In genomic region chr16:86013867-86014266, GRCh38 we compare ENCODE assay signal across 15 cellular contexts.
DNase-seq lines count a peak whose midpoint lies in the region; ATAC-seq and TF ChIP-seq lines count a peak whose summit lies in the region.
"Had no signal": no experiment of that assay in that cellular context is flagged by ENCODE, and none has a peak within 500 bp of the region (broad histone marks: within the 10 kb centered on the region; RNA-seq: fewer than 3 reads in every experiment).

No MANE protein-coding gene starts in this region.

- H3K36me3 Mint-ChIP-seq in activated naive CD4-positive, alpha-beta T cell treated with anti-CD3 and anti-CD28 coated beads, Interleukin-2, amount 50 U/mL, for 24 hours: peaks cover 1% of the 10 kb centered on the region
- peaks cover 0 to 8% of the 10 kb centered on the region in 2 donors for H3K36me3 Mint-ChIP-seq in naive B cell
- H3K36me3 Mint-ChIP-seq in stimulated activated naive B cell treated with anti-CD40 and anti-IgM and Interleukin-4, amounts not matched to agents 10 μg/mL and 1 μg/mL and 100 μg/mL, for 72 hours: peaks cover 4 to 6% of the 10 kb centered on the region in 2 donors
- no peaks in the 10 kb centered on the region for H3K36me3 Mint-ChIP-seq in activated T-cell treated with anti-CD3 and anti-CD28 coated beads, Interleukin-2, amount 50 U/mL, for 4 hours (ENCODE audit: insufficient read depth)
- H3K36me3 Mint-ChIP-seq: CD4-positive, CD25-positive, alpha-beta regulatory T cell had no signal

- H3K4me1 ChIP-seq in HEK293 (ENCODE audit: control insufficient read depth, insufficient read depth, low read length): no peaks in the 10 kb centered on the region

- CTCF ChIA-PET in HEK293 (lab: Yijun Ruan, JAX): interaction anchor here (0.9 to 10.9 kb wide), 4 partner anchors 15 to 194 kb away, joined by 4 to 150 read pairs (median 5); no protein-coding TSS in a partner anchor

- peak overlapping the region; percentile 37 for H3K27ac Mint-ChIP-seq in activated naive CD4-positive, alpha-beta T cell treated with anti-CD3 and anti-CD28 coated beads, Interleukin-2, amount 50 U/mL, for 24 hours
- H3K27ac Mint-ChIP-seq in naive B cell: peak overlapping the region in 4 of 6 donors; percentile 0 to 75 (median 52)
- H3K27ac Mint-ChIP-seq in stimulated activated naive B cell treated with anti-CD40 and anti-IgM and Interleukin-4, amounts not matched to agents 10 μg/mL and 1 μg/mL and 100 μg/mL, for 72 hours: peak overlapping the region; percentile 26
- H3K27ac Mint-ChIP-seq: CD4-positive, CD25-positive, alpha-beta regulatory T cell had no signal

- no peak for ATAC-seq in naive B cell (ENCODE audit: low read depth in 2 of 2)
- no peak for ATAC-seq in stimulated activated naive B cell treated with anti-CD40 and anti-IgM and Interleukin-4, amounts not matched to agents 10 μg/mL and 1 μg/mL and 100 μg/mL, for 72 hours (replicated peaks)
- ATAC-seq in HG03565 (IDR thresholded peaks at IDR 0.05; ENCODE audit: unreplicated experiment): no peak
- no peak for ATAC-seq in activated T-cell treated with anti-CD3 and anti-CD28 coated beads, Interleukin-2, amount 50 U/mL, for 4 hours

- no peaks in the 10 kb centered on the region for H3K36me3 ChIP-seq in HEK293 (ENCODE audit: control insufficient read depth in 2 of 2, insufficient read depth in 1 of 2, low read length in 2 of 2)
- H3K36me3 ChIP-seq: BLaER1 had no signal

- H3K27me3 Mint-ChIP-seq in activated naive CD4-positive, alpha-beta T cell treated with anti-CD3 and anti-CD28 coated beads, Interleukin-2, amount 50 U/mL, for 24 hours: peaks cover 11% of the 10 kb centered on the region
- peaks cover 0 to 21% (median 9%) of the 10 kb centered on the region in 3 donors for H3K27me3 Mint-ChIP-seq in naive B cell
- peaks cover 0 to 5% of the 10 kb centered on the region in 2 donors for H3K27me3 Mint-ChIP-seq in stimulated activated naive B cell treated with anti-CD40 and anti-IgM and Interleukin-4, amounts not matched to agents 10 μg/mL and 1 μg/mL and 100 μg/mL, for 72 hours
- H3K27me3 Mint-ChIP-seq in activated T-cell treated with anti-CD3 and anti-CD28 coated beads, Interleukin-2, amount 50 U/mL, for 4 hours (ENCODE audit: low read depth): peaks cover 19% of the 10 kb centered on the region

- H3K27ac ChIP-seq in HEK293 (ENCODE audit: extremely low read depth, low read depth, low read length): no peak overlapping the region
- H3K27ac ChIP-seq: 22Rv1, BLaER1, GM23248 had no signal

- peaks cover 6% of the 10 kb centered on the region for H3K9me3 Mint-ChIP-seq in activated naive CD4-positive, alpha-beta T cell treated with anti-CD3 and anti-CD28 coated beads, Interleukin-2, amount 50 U/mL, for 24 hours
- peaks cover 0 to 6% (median 3%) of the 10 kb centered on the region in 7 donors for H3K9me3 Mint-ChIP-seq in naive B cell
- H3K9me3 Mint-ChIP-seq in stimulated activated naive B cell treated with anti-CD40 and anti-IgM and Interleukin-4, amounts not matched to agents 10 μg/mL and 1 μg/mL and 100 μg/mL, for 72 hours: peaks cover 5 to 6% of the 10 kb centered on the region in 2 donors
- peaks cover 3% of the 10 kb centered on the region for H3K9me3 Mint-ChIP-seq in activated T-cell treated with anti-CD3 and anti-CD28 coated beads, Interleukin-2, amount 50 U/mL, for 4 hours

- DNase-seq in activated naive CD4-positive, alpha-beta T cell treated with anti-CD3 and anti-CD28 coated beads, Interleukin-2, amount 50 U/mL, for 16 hours: no peak
- no peak for DNase-seq in naive B cell
- no peak for DNase-seq in stimulated activated naive B cell treated with anti-CD40 and anti-IgM and Interleukin-4, amounts not matched to agents 10 μg/mL and 1 μg/mL and 100 μg/mL, for 72 hours
- no peak for DNase-seq in activated T-cell treated with anti-CD3 and anti-CD28 coated beads, Interleukin-2, amount 50 U/mL, for 4 hours
- DNase-seq in activated CD8-positive, alpha-beta memory T cell treated with anti-CD3 and anti-CD28 coated beads, Interleukin-2, amount 50 U/mL, for 48 hours: no peak
- DNase-seq: CD4-positive, CD25-positive, alpha-beta regulatory T cell; DMS53; GF-D8; GM23248; H7 had no signal

- H3K4me1 Mint-ChIP-seq in activated naive CD4-positive, alpha-beta T cell treated with anti-CD3 and anti-CD28 coated beads, Interleukin-2, amount 50 U/mL, for 24 hours: peaks cover 23% of the 10 kb centered on the region
- peaks cover 32 to 63% (median 39%) of the 10 kb centered on the region in 3 donors for H3K4me1 Mint-ChIP-seq in naive B cell
- peaks cover 41 to 44% of the 10 kb centered on the region in 2 donors for H3K4me1 Mint-ChIP-seq in stimulated activated naive B cell treated with anti-CD40 and anti-IgM and Interleukin-4, amounts not matched to agents 10 μg/mL and 1 μg/mL and 100 μg/mL, for 72 hours
- peaks cover 9% of the 10 kb centered on the region for H3K4me1 Mint-ChIP-seq in activated T-cell treated with anti-CD3 and anti-CD28 coated beads, Interleukin-2, amount 50 U/mL, for 4 hours (ENCODE audit: low read depth)
- H3K4me1 Mint-ChIP-seq: CD4-positive, CD25-positive, alpha-beta regulatory T cell had no signal

- H3K9me3 ChIP-seq in HEK293 (ENCODE audit: control insufficient read depth, insufficient read depth, low read depth, low read length): no peaks in the 10 kb centered on the region
- H3K9me3 ChIP-seq: BLaER1 had no signal

- TF ChIP-seq CTCF in HEK293 (tag by site-specific recombination; IDR thresholded peaks at IDR 0.05): no peak

- POLR2A ChIA-PET in HEK293 (lab: Yijun Ruan, JAX): no interaction called here

- no peak overlapping the region for H3K4me3 Mint-ChIP-seq in activated naive CD4-positive, alpha-beta T cell treated with anti-CD3 and anti-CD28 coated beads, Interleukin-2, amount 50 U/mL, for 24 hours
- no peak overlapping the region for H3K4me3 Mint-ChIP-seq in naive B cell
- H3K4me3 Mint-ChIP-seq in stimulated activated naive B cell treated with anti-CD40 and anti-IgM and Interleukin-4, amounts not matched to agents 10 μg/mL and 1 μg/mL and 100 μg/mL, for 72 hours: peak overlapping the region in 1 of 2 donors; percentile 5
- no peak overlapping the region for H3K4me3 Mint-ChIP-seq in activated T-cell treated with anti-CD3 and anti-CD28 coated beads, Interleukin-2, amount 50 U/mL, for 4 hours
- H3K4me3 Mint-ChIP-seq: CD4-positive, CD25-positive, alpha-beta regulatory T cell had no signal

- H3K4me3 ChIP-seq in HEK293 (ENCODE audit: low read depth, low read length): no peak overlapping the region
- H3K4me3 ChIP-seq: BLaER1, GM23248 had no signal

TF ChIP-seq in HEK293, 187 proteins besides CTCF, POLR2A, EP300 and RAD21:
- TF ChIP-seq ZNF266 (tag by site-specific recombination; IDR thresholded peaks at IDR 0.05; ENCODE audit: low read depth) (no peak), OSR2 (tag by site-specific recombination; IDR thresholded peaks at IDR 0.05) (no peak), BCL11B (tag by site-specific recombination; IDR thresholded peaks at IDR 0.05; ENCODE audit: low read depth) (no peak), ZFP69B (tag by site-specific recombination; IDR thresholded peaks at IDR 0.05) (no peak), ZNF24 (tag by site-specific recombination; IDR thresholded peaks at IDR 0.05) (no peak)
- TF ChIP-seq, protein P1, sequence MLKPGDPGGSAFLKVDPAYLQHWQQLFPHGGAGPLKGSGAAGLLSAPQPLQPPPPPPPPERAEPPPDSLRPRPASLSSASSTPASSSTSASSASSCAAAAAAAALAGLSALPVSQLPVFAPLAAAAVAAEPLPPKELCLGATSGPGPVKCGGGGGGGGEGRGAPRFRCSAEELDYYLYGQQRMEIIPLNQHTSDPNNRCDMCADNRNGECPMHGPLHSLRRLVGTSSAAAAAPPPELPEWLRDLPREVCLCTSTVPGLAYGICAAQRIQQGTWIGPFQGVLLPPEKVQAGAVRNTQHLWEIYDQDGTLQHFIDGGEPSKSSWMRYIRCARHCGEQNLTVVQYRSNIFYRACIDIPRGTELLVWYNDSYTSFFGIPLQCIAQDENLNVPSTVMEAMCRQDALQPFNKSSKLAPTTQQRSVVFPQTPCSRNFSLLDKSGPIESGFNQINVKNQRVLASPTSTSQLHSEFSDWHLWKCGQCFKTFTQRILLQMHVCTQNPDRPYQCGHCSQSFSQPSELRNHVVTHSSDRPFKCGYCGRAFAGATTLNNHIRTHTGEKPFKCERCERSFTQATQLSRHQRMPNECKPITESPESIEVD (tag by site-specific recombination; IDR thresholded peaks at IDR 0.05): no peak
- TF ChIP-seq, protein P2, sequence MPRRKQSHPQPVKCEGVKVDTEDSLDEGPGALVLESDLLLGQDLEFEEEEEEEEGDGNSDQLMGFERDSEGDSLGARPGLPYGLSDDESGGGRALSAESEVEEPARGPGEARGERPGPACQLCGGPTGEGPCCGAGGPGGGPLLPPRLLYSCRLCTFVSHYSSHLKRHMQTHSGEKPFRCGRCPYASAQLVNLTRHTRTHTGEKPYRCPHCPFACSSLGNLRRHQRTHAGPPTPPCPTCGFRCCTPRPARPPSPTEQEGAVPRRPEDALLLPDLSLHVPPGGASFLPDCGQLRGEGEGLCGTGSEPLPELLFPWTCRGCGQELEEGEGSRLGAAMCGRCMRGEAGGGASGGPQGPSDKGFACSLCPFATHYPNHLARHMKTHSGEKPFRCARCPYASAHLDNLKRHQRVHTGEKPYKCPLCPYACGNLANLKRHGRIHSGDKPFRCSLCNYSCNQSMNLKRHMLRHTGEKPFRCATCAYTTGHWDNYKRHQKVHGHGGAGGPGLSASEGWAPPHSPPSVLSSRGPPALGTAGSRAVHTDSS (tag by site-specific recombination; IDR thresholded peaks at IDR 0.05): peak; percentile 93
TF ChIP-seq in HEK293: peak in this region for 1.
